In the genomic region with DNA sequence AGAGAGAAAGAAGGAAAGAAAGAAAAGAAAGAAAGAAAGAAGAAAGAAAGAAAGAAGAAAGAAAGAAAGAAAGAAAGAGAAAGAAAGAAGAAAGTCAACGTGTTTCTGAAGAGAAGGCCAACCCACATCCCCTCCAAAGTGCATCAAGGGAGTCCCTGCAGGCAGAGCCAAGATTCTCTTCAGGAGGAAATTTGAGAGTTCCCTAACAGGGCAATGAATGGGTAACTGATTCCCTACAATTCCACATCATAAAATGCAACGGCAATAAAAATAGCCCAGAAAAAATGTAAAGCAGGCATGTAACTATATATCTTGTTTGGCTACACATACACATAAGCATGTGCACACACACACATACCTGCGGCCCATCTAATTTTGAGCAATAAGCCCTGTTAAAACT, we compare ENCODE assay signal across 1 cellular context.
A peak's percentile ranks its signal among the peaks of the same experiment; 100 is the strongest.
TF ChIP-seq lines count a peak whose summit lies in the region.

No MANE protein-coding gene starts in this region.

TF ChIP-seq in K562, 482 proteins besides CTCF, POLR2A, EP300 and RAD21:
- TF ChIP-seq ZNF512 (tag; IDR thresholded peaks at IDR 0.05): 0 out of 2 replicates have a peak, but pooled peaks have one; percentile 40
